In the genomic region with DNA sequence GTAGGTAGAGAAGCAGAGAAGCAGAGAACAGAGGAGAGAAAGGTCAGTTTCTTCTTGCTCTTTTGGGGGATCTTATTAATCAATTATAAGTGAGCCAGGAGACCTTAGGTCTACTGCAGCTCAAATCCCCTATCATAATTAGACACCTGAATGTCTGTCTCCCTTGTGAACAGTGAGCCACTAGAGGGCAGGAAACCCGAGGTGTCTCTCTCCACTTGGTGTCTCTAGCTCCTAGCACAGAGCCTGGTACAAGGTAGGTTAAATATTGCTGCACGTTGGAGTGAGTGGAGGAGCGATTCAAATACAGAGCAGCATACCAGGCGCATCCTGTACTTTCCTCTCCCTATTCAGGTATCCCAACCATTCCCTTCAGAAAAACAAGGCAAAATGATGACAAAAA, we compare ENCODE assay signal across 8 cellular contexts. TPM values are rescaled to one million over a fixed set of nuclear protein-coding genes. Genes with fewer than 3 reads are reported as not detected.
DNase-seq lines count a peak whose midpoint lies in the region; ATAC-seq and TF ChIP-seq lines count a peak whose summit lies in the region.

No MANE protein-coding gene starts in this region.

- intact Hi-C loops in activated naive CD4-positive, alpha-beta T cell treated with anti-CD3 and anti-CD28 coated beads for 36 hours (cut with micrococcal nuclease), result loop anchor here (2.0 kb wide), 1 partner anchor 323 kb away; no protein-coding TSS in a partner anchor

- H3K4me3 ChIP-seq in LNCaP clone FGC (ENCODE audit: low read depth, low read length), result no peak overlapping the region

- no peak overlapping the region for H3K4me3 Mint-ChIP-seq in activated naive CD4-positive, alpha-beta T cell treated with anti-CD3 and anti-CD28 coated beads for 36 hours

- H3K36me3 Mint-ChIP-seq in activated naive CD4-positive, alpha-beta T cell treated with anti-CD3 and anti-CD28 coated beads for 36 hours (ENCODE audit: low read depth), result no peaks in the 10 kb centered on the region

- TF ChIP-seq CTCF in LNCaP clone FGC (IDR thresholded peaks at IDR 0.05; ENCODE audit: control insufficient read depth, extremely low read depth, insufficient read depth), result peak; percentile 76

- CTCF ChIA-PET in activated naive CD4-positive, alpha-beta T cell treated with anti-CD3 and anti-CD28 coated beads for 36 hours (lab: Charles Lee), result interaction anchor here (0.7 kb wide), 1 partner anchor 325 kb away, joined by 3 read pairs; no protein-coding TSS in a partner anchor

- ATAC-seq in HG02642 (IDR thresholded peaks at IDR 0.05; ENCODE audit: poor library complexity, unreplicated experiment) (no peak), GM18520 (IDR thresholded peaks at IDR 0.05; ENCODE audit: unreplicated experiment) (no peak)

- no peaks in the 10 kb centered on the region for H3K9me3 Mint-ChIP-seq in activated naive CD4-positive, alpha-beta T cell treated with anti-CD3 and anti-CD28 coated beads for 36 hours

- H3K4me1 Mint-ChIP-seq in activated naive CD4-positive, alpha-beta T cell treated with anti-CD3 and anti-CD28 coated beads for 36 hours (ENCODE audit: low read depth), result peaks cover 7% of the 10 kb centered on the region

- DNase-seq in activated naive CD4-positive, alpha-beta T cell treated with anti-CD3 and anti-CD28 coated beads for 36 hours, result peak; percentile 56
- no peak for DNase-seq in activated naive CD4-positive, alpha-beta T cell treated with Interleukin-2 at 50 U/mL for 16 hours
- DNase-seq in LNCaP clone FGC (ENCODE audit: low read depth) (peak; percentile 7), cerebellar cortex (ENCODE audit: low spot score) (peak; percentile 29), pons (ENCODE audit: low spot score) (peak; percentile 25), KG1 (lab: John Stamatoyannopoulos, UW) (no peak)

- no peak overlapping the region for H3K27ac Mint-ChIP-seq in activated naive CD4-positive, alpha-beta T cell treated with anti-CD3 and anti-CD28 coated beads for 36 hours

- H3K27me3 Mint-ChIP-seq in activated naive CD4-positive, alpha-beta T cell treated with anti-CD3 and anti-CD28 coated beads for 36 hours (ENCODE audit: low read depth), result peaks cover 60% of the 10 kb centered on the region

RNA-seq across cellular contexts. Expression of gene ST8SIA2, which starts 2.0 kb away (rescaled TPM):
- not detected for total RNA-seq in activated naive CD4-positive, alpha-beta T cell treated with anti-CD3 and anti-CD28 coated beads for 36 hours

Comparison
In these comparisons a context has a peak if more than half of its experiments do, and no peak if none do; other contexts are left out.
1. DNase-seq: peak in activated naive CD4-positive, alpha-beta T cell treated with anti-CD3 and anti-CD28 coated beads for 36 hours (single experiment), LNCaP clone FGC (single experiment), cerebellar cortex (single experiment) and pons (single experiment); none in activated naive CD4-positive, alpha-beta T cell treated with Interleukin-2 at 50 U/mL for 16 hours (single experiment) and KG1 (single experiment).